In the genomic region with DNA sequence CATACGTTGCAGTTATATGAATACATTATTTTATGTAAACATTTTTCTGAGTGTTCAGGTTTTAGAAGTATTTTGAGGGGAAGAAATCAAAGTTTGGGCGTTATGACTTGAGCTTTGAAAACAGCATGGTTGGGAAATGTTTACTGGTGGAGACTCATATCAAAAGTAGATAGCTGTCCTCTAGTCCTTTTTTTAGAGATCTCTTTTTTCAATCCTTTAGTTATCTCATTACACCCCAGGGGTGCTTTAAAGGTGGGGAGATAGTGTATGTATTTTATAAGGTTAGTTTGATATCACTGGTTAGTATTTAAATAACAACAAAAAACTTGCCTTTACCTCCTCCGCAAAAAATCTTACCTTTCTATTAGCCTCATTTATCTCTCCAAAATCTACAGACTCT, we compare ENCODE assay signal across 10 cellular contexts. TPM values are rescaled to one million over a fixed set of nuclear protein-coding genes. Genes with fewer than 3 reads are reported as not detected.
DNase-seq lines count a peak whose midpoint lies in the region; ATAC-seq and TF ChIP-seq lines count a peak whose summit lies in the region.
"Had no signal": no experiment of that assay in that cellular context is flagged by ENCODE, and none has a peak within 500 bp of the region (broad histone marks: within the 10 kb centered on the region; RNA-seq: fewer than 3 reads in every experiment).

No MANE protein-coding gene starts in this region.

- H3K23ac ChIP-seq in neuronal stem cell (ENCODE audit: low read depth, low read length, poor library complexity): no peak overlapping the region

- 28 to 34% methylated on average over 3 of the region's 3 CpGs for WGBS in aorta, 2 donors
- no CpG with 5 or more reads among the region's 3 CpGs for WGBS in neuronal stem cell (ENCODE audit: extremely low coverage in 2 of 2, insufficient read length in 2 of 2, insufficient replicate concordance in 1 of 2), 2 donors

- TF ChIP-seq CTCF in left ventricle myocardium inferior (IDR thresholded peaks at IDR 0.05; ENCODE audit: borderline replicate concordance) (no peak), lower lobe of right lung (IDR thresholded peaks at IDR 0.05) (no peak)

- H3K4ac ChIP-seq in neuronal stem cell (ENCODE audit: low read length): no peak overlapping the region

- H3K36me3 ChIP-seq in left ventricle myocardium inferior (no peaks in the 10 kb centered on the region), lower lobe of right lung (no peaks in the 10 kb centered on the region), aorta (ENCODE audit: control insufficient read depth in 1 of 2, insufficient read depth in 2 of 2, low read length in 1 of 2) (no peaks in the 10 kb centered on the region), neuronal stem cell (replicated peaks in 1 of 2; ENCODE audit: control insufficient read depth in 2 of 2, insufficient read depth in 2 of 2, low read length in 2 of 2) (peaks cover 0 to 49% of the 10 kb centered on the region in 2 donors)

- peak overlapping the region; percentile 25 for H3K27ac Mint-ChIP-seq in activated naive CD8-positive, alpha-beta T cell treated with anti-CD3 and anti-CD28 coated beads, Interleukin-2, amount 50 U/mL, for 24 hours

- ATAC-seq in activated naive CD8-positive, alpha-beta T cell treated with anti-CD3 and anti-CD28 coated beads, Interleukin-2, amount 50 U/mL, for 24 hours: no peak
- no peak for ATAC-seq in lower lobe of right lung
- no peak for ATAC-seq in aorta (ENCODE audit: low FRiP score)

- no peak overlapping the region for H2AK5ac ChIP-seq in neuronal stem cell (ENCODE audit: low read depth, low read length)

- H3K18ac ChIP-seq in neuronal stem cell (ENCODE audit: low read length): no peak overlapping the region

- no peak overlapping the region for H2BK12ac ChIP-seq in neuronal stem cell (ENCODE audit: low read length)

- no peaks in the 10 kb centered on the region for H3K9me3 Mint-ChIP-seq in activated naive CD8-positive, alpha-beta T cell treated with anti-CD3 and anti-CD28 coated beads, Interleukin-2, amount 50 U/mL, for 24 hours

- no peaks in the 10 kb centered on the region for H3K79me1 ChIP-seq in neuronal stem cell (ENCODE audit: low read depth, low read length)

- no peak overlapping the region for H2BK15ac ChIP-seq in neuronal stem cell (ENCODE audit: low read length)

- H3K4me1 Mint-ChIP-seq in activated naive CD8-positive, alpha-beta T cell treated with anti-CD3 and anti-CD28 coated beads, Interleukin-2, amount 50 U/mL, for 24 hours: peaks cover 61% of the 10 kb centered on the region

- H3K9ac ChIP-seq in neuronal stem cell (ENCODE audit: low read depth, low read length, poor library complexity): no peak overlapping the region

- H4K91ac ChIP-seq in neuronal stem cell (ENCODE audit: low read depth, low read length, poor library complexity): no peak overlapping the region

- H3K27me3 Mint-ChIP-seq in activated naive CD8-positive, alpha-beta T cell treated with anti-CD3 and anti-CD28 coated beads, Interleukin-2, amount 50 U/mL, for 24 hours: no peaks in the 10 kb centered on the region

- H3K36me3 Mint-ChIP-seq in activated naive CD8-positive, alpha-beta T cell treated with anti-CD3 and anti-CD28 coated beads, Interleukin-2, amount 50 U/mL, for 24 hours (ENCODE audit: low read depth): peaks cover 37% of the 10 kb centered on the region

- H3K4me3 ChIP-seq in left ventricle myocardium inferior (peak overlapping the region; percentile 81), lower lobe of right lung (peak overlapping the region; percentile 70), aorta (ENCODE audit: low read length in 2 of 2) (peak overlapping the region; percentile 54 to 86), neuronal stem cell (ENCODE audit: low read length in 2 of 2) (peak overlapping the region in 1 of 2 donors; percentile 96)

- H3K27me3 ChIP-seq in left ventricle myocardium inferior (ENCODE audit: low read depth) (no peaks in the 10 kb centered on the region), lower lobe of right lung (ENCODE audit: low read depth) (no peaks in the 10 kb centered on the region), aorta (ENCODE audit: control insufficient read depth in 1 of 2, insufficient read depth in 2 of 2, low read length in 1 of 2) (no peaks in the 10 kb centered on the region), neuronal stem cell (ENCODE audit: control insufficient read depth in 3 of 3, insufficient read depth in 3 of 3, low read depth in 1 of 3, low read length in 3 of 3) (no peaks in the 10 kb centered on the region)

- H3K27ac ChIP-seq in left ventricle myocardium inferior (replicated peaks) (peak overlapping the region; percentile 98), lower lobe of right lung (peak overlapping the region; percentile 97), aorta (ENCODE audit: low read depth in 1 of 2, low read length in 2 of 2) (no peak overlapping the region), neuronal stem cell (replicated peaks; ENCODE audit: low read length) (no peak overlapping the region)

- H3K4me1 ChIP-seq in left ventricle myocardium inferior: peaks cover 76% of the 10 kb centered on the region
- H3K4me1 ChIP-seq in lower lobe of right lung: peaks cover 50% of the 10 kb centered on the region
- peaks cover 0 to 3% of the 10 kb centered on the region in 2 donors for H3K4me1 ChIP-seq in aorta (ENCODE audit: control insufficient read depth in 1 of 2, insufficient read depth in 2 of 2, low read length in 2 of 2)
- peaks cover 0 to 12% of the 10 kb centered on the region in 2 donors for H3K4me1 ChIP-seq in neuronal stem cell (ENCODE audit: control insufficient read depth in 2 of 2, insufficient read depth in 1 of 2, low read depth in 1 of 2, low read length in 2 of 2)

- no peak overlapping the region for H2BK5ac ChIP-seq in neuronal stem cell (ENCODE audit: low read length)

- H3K14ac ChIP-seq in neuronal stem cell (ENCODE audit: low read length): no peak overlapping the region

- H2BK120ac ChIP-seq in neuronal stem cell (ENCODE audit: low read depth, low read length): no peak overlapping the region

- H3K9me3 ChIP-seq in left ventricle myocardium inferior (replicated peaks) (no peaks in the 10 kb centered on the region), lower lobe of right lung (no peaks in the 10 kb centered on the region), aorta (ENCODE audit: control insufficient read depth, low read length) (no peaks in the 10 kb centered on the region), neuronal stem cell (replicated peaks in 1 of 2; ENCODE audit: control insufficient read depth in 2 of 2, insufficient read depth in 1 of 2, low read depth in 1 of 2, low read length in 2 of 2) (no peaks in the 10 kb centered on the region)

- no peak for DNase-seq in left ventricle myocardium inferior
- no peak for DNase-seq in cardiac septum (ENCODE audit: low spot score)
- DNase-seq in activated naive CD8-positive, alpha-beta T cell treated with anti-CD3 and anti-CD28 coated beads, Interleukin-2, amount 50 U/mL, for 24 hours: no peak
- no peak for DNase-seq in lower lobe of right lung
- DNase-seq in aorta: no peak
- no peak for DNase-seq in medulla oblongata (ENCODE audit: extremely low spot score)
- DNase-seq in GOT3 (lab: John Stamatoyannopoulos, UW): no peak
- no peak for DNase-seq in neuronal stem cell (ENCODE audit: low spot score)
- DNase-seq: activated CD4-positive, alpha-beta T cell treated with anti-CD3 and anti-CD28 coated beads for 4 hours; NCI-H1105 treated with DMSO at 0.1 percent for 48 hours had no signal

- H3K4me2 ChIP-seq in neuronal stem cell (ENCODE audit: insufficient read depth, low read length, poor library complexity, severe bottlenecking): no peak overlapping the region

- H4K8ac ChIP-seq in neuronal stem cell (ENCODE audit: low read depth, low read length): no peak overlapping the region

- no peak overlapping the region for H2AFZ ChIP-seq in neuronal stem cell (ENCODE audit: low read length)

- peak overlapping the region; percentile 98 for H3K4me3 Mint-ChIP-seq in activated naive CD8-positive, alpha-beta T cell treated with anti-CD3 and anti-CD28 coated beads, Interleukin-2, amount 50 U/mL, for 24 hours

- intact Hi-C loops in left ventricle myocardium inferior (cut with micrococcal nuclease) (no loop called here), cardiac septum (cut with DNase I) (loop anchor here (5.0 to 10.0 kb wide), 3 partner anchors 97 to 720 kb away; a partner anchor contains a TSS), lower lobe of right lung (cut with DNase I) (no loop called here), aorta (cut with DNase I) (loop anchor here (5.0 to 10.0 kb wide), 3 partner anchors 68 to 260 kb away; a partner anchor contains a TSS)

RNA-seq across cellular contexts. Expression of a gene that starts 2.3 kb away (rescaled TPM):
- total RNA-seq in left ventricle myocardium inferior: 19.4 TPM
- total RNA-seq in cardiac septum: 38.9 TPM
- total RNA-seq in lower lobe of right lung: 81.7 TPM
- 100 to 1,000 TPM in 1 of 2 donors, 10 to 100 TPM in 1; 87.2 to 135 TPM for total RNA-seq in aorta
- polyA plus RNA-seq in aorta: 10 to 100 TPM; 18.7 to 59.0 TPM
- 87.6 TPM for polyA plus RNA-seq in neuronal stem cell (2013, experiment 1 of 2)
- polyA plus RNA-seq in neuronal stem cell (2013, experiment 2 of 2): 85.8 TPM

Comparison
In these comparisons a context has a peak if more than half of its experiments do, and no peak if none do; other contexts are left out.
1. intact Hi-C loops: an anchor here in cardiac septum (5.0 to 10.0 kb wide) and aorta (5.0 to 10.0 kb wide); none called in left ventricle myocardium inferior and lower lobe of right lung.
2. H3K27ac ChIP-seq: peak in left ventricle myocardium inferior (single experiment) and lower lobe of right lung (single experiment); none in aorta (0 of 2) and neuronal stem cell (single experiment).